Comparison of ENCODE assay signal across 16 cellular contexts in the genomic region with DNA sequence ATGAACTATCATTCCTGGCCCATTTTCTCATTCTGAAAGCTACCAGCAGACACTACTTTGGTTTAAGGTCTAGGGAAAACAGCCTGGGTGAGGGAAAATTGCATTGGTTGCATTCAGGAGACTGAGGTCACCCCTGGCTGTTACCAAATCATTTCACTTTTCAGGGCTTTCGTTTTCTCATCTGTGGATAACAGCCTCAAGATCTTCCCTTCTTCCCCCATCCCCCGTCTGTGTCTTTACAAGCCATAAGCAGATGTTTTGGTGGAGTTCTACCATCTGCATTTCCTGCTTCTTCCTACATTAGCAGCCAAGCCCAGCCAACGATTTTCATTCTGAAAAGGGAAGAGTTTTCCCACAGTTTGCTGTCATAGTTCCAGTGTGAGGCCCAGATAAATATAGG.
DNase-seq lines count a peak whose midpoint lies in the region; ATAC-seq and TF ChIP-seq lines count a peak whose summit lies in the region.
"Had no signal": no experiment of that assay in that cellular context is flagged by ENCODE, and none has a peak within 500 bp of the region (broad histone marks: within the 10 kb centered on the region; RNA-seq: fewer than 3 reads in every experiment).

No MANE protein-coding gene starts in this region.

- DNase-seq in AG10803 (ENCODE audit: low read depth) (peak; percentile 71), NAMALWA (ENCODE audit: low spot score) (peak; percentile 35), germinal center (ENCODE audit: low spot score) (no peak), DMS153 treated with DMSO at 0.1 percent for 48 hours (lab: John Stamatoyannopoulos, UW; ENCODE audit: unreplicated experiment) (no peak), posterior cingulate gyrus (no peak)
- no peak for DNase-seq in stimulated activated CD4-positive, alpha-beta T cell treated with anti-CD3 and anti-CD28 coated beads, Interleukin-15, amount 100 ng/mL, for 24 hours
- DNase-seq: activated naive CD4-positive, alpha-beta T cell treated with Interleukin-2 at 50 U/mL for 16 hours; brain microvascular endothelial cell; effector memory CD8-positive, alpha-beta T cell; gastrocnemius medialis; NCI-H1436 treated with DMSO at 0.1 percent for 48 hours; NCI-H510A treated with DMSO at 0.1 percent for 48 hours; tibial artery had no signal

- H3K4me3 ChIP-seq in AG10803 (ENCODE audit: low read length): no peak overlapping the region
- H3K4me3 ChIP-seq: A549, gastrocnemius medialis, tibial artery had no signal

- no peak for TF ChIP-seq CTCF in AG10803 (conservative IDR thresholded peaks at IDR 0.05; ENCODE audit: low read length)

- intact Hi-C loops in posterior cingulate gyrus (cut with DNase I): no loop called here

- ATAC-seq in GM18870 (IDR thresholded peaks at IDR 0.05; ENCODE audit: unreplicated experiment): peak; percentile 42
- ATAC-seq in HG02798 (IDR thresholded peaks at IDR 0.05; ENCODE audit: poor library complexity, unreplicated experiment): peak; percentile 22
- ATAC-seq: A549; effector memory CD8-positive, alpha-beta T cell; gastrocnemius medialis had no signal

Comparison
In these comparisons a context has a peak if more than half of its experiments do, and no peak if none do; other contexts are left out.
1. DNase-seq: peak in AG10803 (single experiment) and NAMALWA (single experiment); none in germinal center (single experiment), DMS153 treated with DMSO at 0.1 percent for 48 hours (single experiment), stimulated activated CD4-positive, alpha-beta T cell treated with anti-CD3 and anti-CD28 coated beads, Interleukin-15, amount 100 ng/mL, for 24 hours (single experiment) and posterior cingulate gyrus (0 of 10).